34 cellular contexts compared by ENCODE assay signal in the genomic region with DNA sequence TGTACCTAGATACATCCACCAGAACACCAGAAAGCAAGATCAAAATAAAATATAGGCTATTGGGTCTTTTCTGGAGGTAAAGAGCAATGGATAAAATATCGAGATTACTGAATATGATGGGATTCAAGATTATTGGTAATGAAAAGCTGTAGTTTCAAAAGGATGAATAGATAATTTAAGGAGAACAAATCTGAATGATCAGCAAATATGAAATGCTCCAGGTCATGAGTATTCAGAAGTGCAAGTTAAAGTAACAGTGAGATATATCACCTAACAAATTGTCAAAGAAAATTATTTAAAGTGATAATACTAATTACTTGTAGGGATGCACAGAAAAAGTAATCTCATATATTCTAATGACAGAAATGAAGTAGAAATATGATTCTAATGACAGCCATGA.
"Had no signal": no experiment of that assay in that cellular context is flagged by ENCODE, and none has a peak within 500 bp of the region (broad histone marks: within the 10 kb centered on the region; RNA-seq: fewer than 3 reads in every experiment).

No MANE protein-coding gene starts in this region.

- H3K36me3 ChIP-seq: MG63 had no signal

- DNase-seq: Karpas-422, Kasumi-1, MG63, MM.1S, MV-4-11, NCI-H1048, NCI-H1092, NCI-H1092 treated with DMSO at 0.1 percent for 48 hours, NCI-H1105, NCI-H1105 treated with DMSO at 0.1 percent for 48 hours, NCI-H1417 treated with DMSO at 0.1 percent for 48 hours, NCI-H1436, NCI-H1436 treated with DMSO at 0.1 percent for 48 hours, NCI-H146, NCI-H1694, NCI-H1694 treated with DMSO at 0.1 percent for 48 hours, NCI-H187, NCI-H187 treated with DMSO at 0.1 percent for 48 hours, NCI-H1930, NCI-H2029, NCI-H2029 treated with DMSO at 0.1 percent for 48 hours, NCI-H2081, NCI-H2081 treated with DMSO at 0.1 percent for 48 hours, NCI-H2107, NCI-H2171, NCI-H2171 treated with DMSO at 0.1 percent for 48 hours, NCI-H2227 treated with DMSO at 0.1 percent for 48 hours, NCI-H226, NCI-H345, NCI-H446, NCI-H446 treated with DMSO at 0.1 percent for 48 hours, NCI-H510A, NCI-H510A treated with DMSO at 0.1 percent for 48 hours, NCI-H524 had no signal

- H3K27me3 ChIP-seq: MG63 had no signal

- H3K9me3 ChIP-seq: MG63 had no signal

- H3K4me3 ChIP-seq: MG63 had no signal
